ENCODE assay signal across 9 cellular contexts in genomic region chr6:27091661-27092315, GRCh38.
DNase-seq lines count a peak whose midpoint lies in the region; ATAC-seq, FAIRE-seq and TF ChIP-seq lines count a peak whose summit lies in the region.
"Had no signal": no experiment of that assay in that cellular context is flagged by ENCODE, and none has a peak within 500 bp of the region (broad histone marks: within the 10 kb centered on the region; RNA-seq: fewer than 3 reads in every experiment).

No MANE protein-coding gene starts in this region.

- H3K4me1 ChIP-seq in ACC112 (ENCODE audit: control insufficient read depth, insufficient read depth, low read length, unreplicated experiment), result peaks cover 4% of the 10 kb centered on the region
- no peaks in the 10 kb centered on the region; the same call in 1 of the 2 replicates for H3K4me1 ChIP-seq in IMR-90 (ENCODE audit: control insufficient read depth, insufficient read depth, low read length)
- H3K4me1 ChIP-seq in endothelial cell of umbilical vein (ENCODE audit: control insufficient read depth, extremely low read depth, insufficient read depth, low read length), result peaks cover 10% of the 10 kb centered on the region
- no peaks in the 10 kb centered on the region for H3K4me1 ChIP-seq in parathyroid adenoma

- no peak overlapping the region for H2BK15ac ChIP-seq in IMR-90 (ENCODE audit: low read depth, low read length)

- CTCF ChIA-PET in IMR-90 (lab: Yijun Ruan, JAX) (interaction anchor here (0.8 kb wide), 1 partner anchor 496 kb away, joined by 3 read pairs; no protein-coding TSS in a partner anchor), endothelial cell of umbilical vein (lab: Charles Lee) (interaction anchor here (1.4 to 2.0 kb wide), 2 partner anchors 35 to 496 kb away, joined by 4 read pairs; no protein-coding TSS in a partner anchor)

- H2BK5ac ChIP-seq in IMR-90 (ENCODE audit: low read depth, low read length, poor library complexity, severe bottlenecking), result no peak overlapping the region

- H3K23ac ChIP-seq in IMR-90 (ENCODE audit: low read depth, low read length), result peak overlapping the region; percentile 31; the same call in 1 of the 2 replicates

- TF ChIP-seq POLR2A in IMR-90 (IDR thresholded peaks at IDR 0.05; ENCODE audit: low read depth, low read length) (no peak), endothelial cell of umbilical vein (IDR thresholded peaks at IDR 0.05; ENCODE audit: low read depth, low read length) (no peak)

- no peak overlapping the region for H3K18ac ChIP-seq in IMR-90 (ENCODE audit: low read depth, low read length)

- TF ChIP-seq CTCF in GM13976 (IDR thresholded peaks at IDR 0.05; ENCODE audit: borderline replicate concordance, control extremely low read depth, extremely low read depth, insufficient read depth, missing control alignments) (no peak), IMR-90 (conservative IDR thresholded peaks at IDR 0.05; ENCODE audit: low read depth, low read length) (no peak; the same call in 1 of the 2 replicates), endothelial cell of umbilical vein (IDR thresholded peaks at IDR 0.05; ENCODE audit: extremely low read depth in 1 of 2, insufficient read depth in 1 of 2, low read depth in 1 of 2, low read length in 2 of 2) (no peak), parathyroid adenoma (IDR thresholded peaks at IDR 0.05) (no peak)

- peak overlapping the region; percentile 60 for H3K4me3 ChIP-seq in ACC112 (ENCODE audit: low read depth, low read length)
- H3K4me3 ChIP-seq in IMR-90 (ENCODE audit: insufficient read depth, low read depth, low read length), result peak overlapping the region; percentile 33
- H3K4me3 ChIP-seq in endothelial cell of umbilical vein (replicated peaks in 1 of 3; ENCODE audit: insufficient read depth in 1 of 3, low read depth in 1 of 3, low read length in 3 of 3), result peak overlapping the region; percentile 8 to 17 (median 14)
- peak overlapping the region; percentile 55 for H3K4me3 ChIP-seq in parathyroid adenoma (ENCODE audit: low read depth, low read length)
- H3K4me3 ChIP-seq: right lobe of liver had no signal

- peak overlapping the region; percentile 49 for H3K9ac ChIP-seq in IMR-90 (ENCODE audit: low read depth, low read length)
- H3K9ac ChIP-seq in endothelial cell of umbilical vein (replicated peaks; ENCODE audit: extremely low read depth, insufficient read depth, low read length), result no peak overlapping the region
- H3K9ac ChIP-seq in parathyroid adenoma, result no peak overlapping the region

- no peak overlapping the region for H2AK5ac ChIP-seq in IMR-90 (ENCODE audit: low read depth, low read length)

- DNase-seq in GM13976 (ENCODE audit: low spot score) (peak; percentile 65), IMR-90 (peak; percentile 95), SW 1271 (lab: John Stamatoyannopoulos, UW) (peak; percentile 86 to 98), endothelial cell of umbilical vein (ENCODE audit: low read depth, low spot score) (peak; percentile 56), NCI-H2196 (lab: John Stamatoyannopoulos, UW; ENCODE audit: unreplicated experiment) (no peak)
- DNase-seq in activated effector memory CD4-positive, alpha-beta T cell treated with Interleukin-2 at 50 U/mL for 16 hours, result no peak
- DNase-seq: right lobe of liver had no signal

- BruUV-seq in IMR-90 (replicated peaks; lab: Mats Ljungman, UMichigan) (no TSS peak), endothelial cell of umbilical vein (replicated peaks; lab: Mats Ljungman, UMichigan) (TSS peak; percentile 100)

- H3K79me2 ChIP-seq in ACC112 (ENCODE audit: control insufficient read depth, insufficient read depth, low read length, unreplicated experiment) (no peaks in the 10 kb centered on the region), endothelial cell of umbilical vein (ENCODE audit: control insufficient read depth, insufficient read depth, low read length) (no peaks in the 10 kb centered on the region), parathyroid adenoma (no peaks in the 10 kb centered on the region)

- H3K9me1 ChIP-seq in IMR-90 (ENCODE audit: insufficient read depth, low read length) (no peaks in the 10 kb centered on the region), endothelial cell of umbilical vein (replicated peaks; ENCODE audit: control insufficient read depth, extremely low read depth, insufficient read depth, low read length) (no peaks in the 10 kb centered on the region)

- no peak overlapping the region for H3K4ac ChIP-seq in IMR-90 (ENCODE audit: low read depth, low read length)

- peak; percentile 89 for FAIRE-seq in endothelial cell of umbilical vein (lab: Jason Lieb, UNC)

- H3K36me3 ChIP-seq in ACC112 (ENCODE audit: insufficient read depth, low read length) (no peaks in the 10 kb centered on the region), IMR-90 (ENCODE audit: control insufficient read depth, insufficient read depth, low read length) (no peaks in the 10 kb centered on the region), endothelial cell of umbilical vein (ENCODE audit: control insufficient read depth in 2 of 2, extremely low read depth in 1 of 2, insufficient read depth in 2 of 2, low read length in 2 of 2) (no peaks in the 10 kb centered on the region), parathyroid adenoma (ENCODE audit: control insufficient read depth, insufficient read depth, low read length) (no peaks in the 10 kb centered on the region)
- H3K36me3 ChIP-seq: right lobe of liver had no signal

- no peak overlapping the region for H2AK9ac ChIP-seq in IMR-90 (replicated peaks; ENCODE audit: low read depth, low read length, poor library complexity)

- WGBS in IMR-90 (ENCODE audit: extremely low coverage in 2 of 2, insufficient read length in 1 of 2), 2 experiments, result 0% methylated on average over 1 of the region's 27 CpGs; no CpG with 5 or more reads in 1 of the 2 experiments

- peaks cover 7% of the 10 kb centered on the region; the same call in 1 of the 2 replicates for H3K27me3 ChIP-seq in ACC112 (ENCODE audit: insufficient read depth, low read length)
- H3K27me3 ChIP-seq in IMR-90 (ENCODE audit: control insufficient read depth, insufficient read depth, low read length), result no peaks in the 10 kb centered on the region
- H3K27me3 ChIP-seq in endothelial cell of umbilical vein (ENCODE audit: control insufficient read depth in 2 of 2, insufficient read depth in 2 of 2, low read length in 2 of 2), result peaks cover 2 to 22% of the 10 kb centered on the region in 2 experiments
- no peaks in the 10 kb centered on the region for H3K27me3 ChIP-seq in parathyroid adenoma (ENCODE audit: control insufficient read depth, insufficient read depth, low read length)

- H3K4me2 ChIP-seq in IMR-90 (ENCODE audit: low read depth, low read length) (peak overlapping the region; percentile 80), endothelial cell of umbilical vein (ENCODE audit: insufficient read depth, low read length) (peak overlapping the region; percentile 87), parathyroid adenoma (ENCODE audit: low read length) (peak overlapping the region; percentile 65)

- dilution Hi-C loops in IMR-90 (cut with HindIII; ENCODE audit: low sequenced_read_pairs, unreplicated experiment) (no loop called here), endothelial cell of umbilical vein (cut with MboI; ENCODE audit: extremely low pct_ligation_motif_present, low sequenced_read_pairs) (no loop called here)

- H2AFZ ChIP-seq in ACC112 (ENCODE audit: low read length, unreplicated experiment), result peak overlapping the region; percentile 14
- peak overlapping the region; percentile 83 for H2AFZ ChIP-seq in IMR-90 (replicated peaks; ENCODE audit: low read length, poor library complexity)
- H2AFZ ChIP-seq in endothelial cell of umbilical vein (ENCODE audit: low read depth, low read length), result peak overlapping the region; percentile 61
- no peak overlapping the region for H2AFZ ChIP-seq in parathyroid adenoma

- H4K20me1 ChIP-seq in IMR-90 (ENCODE audit: insufficient read depth, low read length) (no peaks in the 10 kb centered on the region), endothelial cell of umbilical vein (replicated peaks; ENCODE audit: control insufficient read depth, extremely low read depth, insufficient read depth, low read length) (no peaks in the 10 kb centered on the region)

- in situ Hi-C loops in GM13976 (cut with MboI; ENCODE audit: low sequenced_read_pairs, unreplicated experiment), result no loop called here
- in situ Hi-C loops in IMR-90 (cut with MboI; ENCODE audit: low sequenced_read_pairs), result no loop called here

- H2BK20ac ChIP-seq in IMR-90 (ENCODE audit: low read depth, low read length), result no peak overlapping the region

- no peak overlapping the region for H4K91ac ChIP-seq in IMR-90 (ENCODE audit: insufficient read depth, low read depth, low read length)

- intact Hi-C loops in IMR-90 (cut with micrococcal nuclease) (no loop called here), endothelial cell of umbilical vein (cut with micrococcal nuclease) (loop anchor here (5.0 kb wide), 1 partner anchor 759 kb away; no protein-coding TSS in a partner anchor)

- POLR2A ChIA-PET in IMR-90 (lab: Charles Lee; ENCODE audit: unreplicated experiment) (no interaction called here), endothelial cell of umbilical vein (lab: Charles Lee) (no interaction called here)

- ATAC-seq in IMR-90 (ENCODE audit: low read depth), result peak; percentile 99

- no peak overlapping the region for H4K5ac ChIP-seq in IMR-90 (ENCODE audit: low read depth, low read length)

- no peak for TF ChIP-seq RAD21 in IMR-90 (IDR thresholded peaks at IDR 0.05; ENCODE audit: low read length)

- peak overlapping the region; percentile 38; the same call in 1 of the 2 replicates for H3K14ac ChIP-seq in IMR-90 (replicated peaks; ENCODE audit: low read depth, low read length)

- H3K79me1 ChIP-seq in IMR-90 (ENCODE audit: low read depth in 1 of 2, low read length in 2 of 2), result no peaks in the 10 kb centered on the region

- H2BK120ac ChIP-seq in IMR-90 (ENCODE audit: low read depth, low read length), result no peak overlapping the region

- H3K9me3 ChIP-seq in IMR-90 (ENCODE audit: control insufficient read depth, insufficient read depth, low read length) (no peaks in the 10 kb centered on the region), endothelial cell of umbilical vein (replicated peaks; ENCODE audit: control insufficient read depth, insufficient read depth, low read length) (no peaks in the 10 kb centered on the region), parathyroid adenoma (ENCODE audit: control insufficient read depth, low read length) (no peaks in the 10 kb centered on the region)
- H3K9me3 ChIP-seq: right lobe of liver had no signal

- no peak overlapping the region for H4K8ac ChIP-seq in IMR-90 (ENCODE audit: low read depth in 2 of 2, low read length in 2 of 2)

- peak overlapping the region; percentile 0; the same call in 1 of the 2 replicates for H3K27ac ChIP-seq in ACC112 (ENCODE audit: low read depth, low read length)
- H3K27ac ChIP-seq in IMR-90 (ENCODE audit: insufficient read depth, low read length), result no peak overlapping the region
- no peak overlapping the region for H3K27ac ChIP-seq in endothelial cell of umbilical vein (ENCODE audit: insufficient read depth, low read depth, low read length)
- no peak overlapping the region for H3K27ac ChIP-seq in parathyroid adenoma
- H3K27ac ChIP-seq: right lobe of liver had no signal

- no peak overlapping the region for H3K56ac ChIP-seq in IMR-90 (ENCODE audit: extremely low read depth, insufficient read depth, low read length)

TF ChIP-seq in IMR-90, 13 proteins besides CTCF, POLR2A, EP300 and RAD21 (continues in another document):
- TF ChIP-seq NFE2L2 (IDR thresholded peaks at IDR 0.05; ENCODE audit: low read depth, low read length), result no peak

TF ChIP-seq in endothelial cell of umbilical vein, 7 proteins besides CTCF, POLR2A, EP300 and RAD21 (continues in another document):
- TF ChIP-seq GATA2 (IDR thresholded peaks at IDR 0.05; ENCODE audit: insufficient read depth, insufficient read length, low read depth, low read length), result peak; percentile 26

Comparison
In these comparisons a context has a peak if more than half of its experiments do, and no peak if none do; other contexts are left out.
1. DNase-seq: peak in GM13976 (single experiment), IMR-90 (single experiment), SW 1271 (2 of 2) and endothelial cell of umbilical vein (single experiment); none in activated effector memory CD4-positive, alpha-beta T cell treated with Interleukin-2 at 50 U/mL for 16 hours (single experiment) and NCI-H2196 (single experiment).
2. Peak in every context shown above with its lines, with median percentiles within 50 percentile points of each other: H3K4me3 ChIP-seq and H3K4me2 ChIP-seq.